8 cellular contexts compared by ENCODE assay signal in the genomic region with DNA sequence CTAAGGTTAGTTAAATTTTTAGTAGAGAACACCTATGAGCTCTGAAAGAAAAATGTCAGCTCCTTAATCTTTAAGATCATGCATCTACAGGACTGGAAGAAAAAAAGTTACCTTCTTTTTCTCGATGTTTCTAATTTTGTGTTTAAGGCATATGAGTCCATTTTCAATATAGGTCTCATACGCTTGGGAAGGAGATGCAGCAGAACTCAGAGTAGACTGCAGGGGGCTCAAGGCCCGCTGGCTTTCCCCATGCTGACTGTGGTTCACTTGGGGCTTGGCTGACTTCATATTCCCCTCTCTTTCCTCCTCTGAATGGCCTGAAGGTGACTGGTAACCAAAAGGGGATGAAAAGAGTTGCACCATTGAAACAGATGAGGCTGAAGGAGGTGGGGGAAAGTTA. TPM values are rescaled to one million over a fixed set of nuclear protein-coding genes. Genes with fewer than 3 reads are reported as not detected.
DNase-seq lines count a peak whose midpoint lies in the region; ATAC-seq lines count a peak whose summit lies in the region.

No MANE protein-coding gene starts in this region.

- peaks cover 30% of the 10 kb centered on the region for H3K4me1 Mint-ChIP-seq in activated CD4-positive, alpha-beta T cell treated with anti-CD3 and anti-CD28 coated beads, Interleukin-2, amount 10 ng/mL, durations not matched to agents 7 days and 5 days

- no peaks in the 10 kb centered on the region for H3K9me3 Mint-ChIP-seq in activated CD4-positive, alpha-beta T cell treated with anti-CD3 and anti-CD28 coated beads, Interleukin-2, amount 10 ng/mL, durations not matched to agents 7 days and 5 days

- no peaks in the 10 kb centered on the region for H3K27me3 Mint-ChIP-seq in activated CD4-positive, alpha-beta T cell treated with anti-CD3 and anti-CD28 coated beads, Interleukin-2, amount 10 ng/mL, durations not matched to agents 7 days and 5 days

- CTCF ChIA-PET in activated CD4-positive, alpha-beta T cell treated with anti-CD3 and anti-CD28 coated beads, Interleukin-2, amount 10 ng/mL, durations not matched to agents 7 days and 5 days (lab: Charles Lee) = interaction anchor here (0.6 to 1.0 kb wide), 5 partner anchors 20 to 1379 kb away, joined by 3 read pairs; a partner anchor contains a TSS

- ATAC-seq in HG02973 (IDR thresholded peaks at IDR 0.05; ENCODE audit: unreplicated experiment) (no peak), HG03175 (IDR thresholded peaks at IDR 0.05; ENCODE audit: unreplicated experiment) (no peak)

- intact Hi-C loops in posterior vena cava (cut with DNase I) = no loop called here

- POLR2A ChIA-PET in activated CD4-positive, alpha-beta T cell treated with anti-CD3 and anti-CD28 coated beads, Interleukin-2, amount 10 ng/mL, durations not matched to agents 7 days and 5 days (lab: Charles Lee) = interaction anchor here (0.7 to 2.4 kb wide), 3 partner anchors 57 to 1050 kb away, joined by 3 to 7 read pairs (median 5); a partner anchor contains a TSS

- peak overlapping the region; percentile 98 for H3K4me3 Mint-ChIP-seq in activated CD4-positive, alpha-beta T cell treated with anti-CD3 and anti-CD28 coated beads, Interleukin-2, amount 10 ng/mL, durations not matched to agents 7 days and 5 days

- H3K36me3 Mint-ChIP-seq in activated CD4-positive, alpha-beta T cell treated with anti-CD3 and anti-CD28 coated beads, Interleukin-2, amount 10 ng/mL, durations not matched to agents 7 days and 5 days (ENCODE audit: low read depth) = no peaks in the 10 kb centered on the region

- peak overlapping the region; percentile 7 for H3K27ac Mint-ChIP-seq in activated CD4-positive, alpha-beta T cell treated with anti-CD3 and anti-CD28 coated beads, Interleukin-2, amount 10 ng/mL, durations not matched to agents 7 days and 5 days

- DNase-seq in NCI-H1417 (lab: John Stamatoyannopoulos, UW) (peak in 2 of 3 experiments; percentile 47 to 67), NCI-H1417 treated with DMSO at 0.1 percent for 48 hours (lab: John Stamatoyannopoulos, UW) (no peak), HuH-7 (ENCODE audit: low spot score) (peak; percentile 55), iPS DF 19.7 (ENCODE audit: low read depth, low spot score) (peak; percentile 23), posterior vena cava (ENCODE audit: low spot score) (no peak)
- peak; percentile 12 for DNase-seq in activated CD4-positive, alpha-beta T cell treated with anti-CD3 and anti-CD28 coated beads, Interleukin-2, amount 10 ng/mL, durations not matched to agents 7 days and 5 days

RNA-seq across cellular contexts. Expression of a gene that starts 1.5 kb away (rescaled TPM):
- total RNA-seq in activated CD4-positive, alpha-beta T cell treated with anti-CD3 and anti-CD28 coated beads, Interleukin-2, amount 10 ng/mL, durations not matched to agents 7 days and 5 days = 10 to 100 TPM; 12.6 to 15.6 TPM
- total RNA-seq in posterior vena cava = 10 to 100 TPM; 21.2 to 24.0 TPM

RNA-seq across cellular contexts. Expression of a gene that starts 57.6 kb away (rescaled TPM):
- 10 to 100 TPM; 57.4 to 58.2 TPM for total RNA-seq in activated CD4-positive, alpha-beta T cell treated with anti-CD3 and anti-CD28 coated beads, Interleukin-2, amount 10 ng/mL, durations not matched to agents 7 days and 5 days
- 10 to 100 TPM; 51.1 to 61.6 TPM for total RNA-seq in posterior vena cava

Comparison
In these comparisons a context has a peak if more than half of its experiments do, and no peak if none do; other contexts are left out.
1. DNase-seq: peak in NCI-H1417 (2 of 3), HuH-7 (single experiment), activated CD4-positive, alpha-beta T cell treated with anti-CD3 and anti-CD28 coated beads, Interleukin-2, amount 10 ng/mL, durations not matched to agents 7 days and 5 days (single experiment) and iPS DF 19.7 (single experiment); none in NCI-H1417 treated with DMSO at 0.1 percent for 48 hours (single experiment) and posterior vena cava (single experiment).